In genomic region chr1:117735045-117735992, GRCh38 we compare ENCODE assay signal across 8 cellular contexts.
DNase-seq lines count a peak whose midpoint lies in the region; ATAC-seq, FAIRE-seq and TF ChIP-seq lines count a peak whose summit lies in the region.

No MANE protein-coding gene starts in this region.

- peak; percentile 47 for DNase-seq in RPMI8226
- DNase-seq in cardiac fibroblast (ENCODE audit: low read depth in 2 of 2), result peak; percentile 65
- peak; percentile 62 for DNase-seq in medulla oblongata (ENCODE audit: extremely low spot score)
- peak; percentile 66 for DNase-seq in urothelium cell line (ENCODE audit: low spot score)
- no peak for DNase-seq in epidermal melanocyte (ENCODE audit: insufficient read length, low spot score)

- FAIRE-seq in urothelium cell line (lab: Jason Lieb, UNC), result no peak

- no peaks in the 10 kb centered on the region for H3K27me3 ChIP-seq in BLaER1

- H3K9ac ChIP-seq in BLaER1, result peak overlapping the region; percentile 8; the same call in 1 of the 2 replicates

- no peak for TF ChIP-seq CTCF in cardiac fibroblast (IDR thresholded peaks at IDR 0.05; ENCODE audit: low read depth, low read length)

- H3K27ac ChIP-seq in BLaER1, result peak overlapping the region; percentile 31; the same call in 1 of the 2 replicates

- H3K4me2 ChIP-seq in BLaER1, result peak overlapping the region; percentile 56

- peaks cover 6% of the 10 kb centered on the region; the same call in 1 of the 2 replicates for H3K4me1 ChIP-seq in BLaER1

- H4K20me1 ChIP-seq in BLaER1, result no peaks in the 10 kb centered on the region

- H3K4me3 ChIP-seq in BLaER1 (peak overlapping the region; percentile 48), cardiac fibroblast (replicated peaks in 1 of 2; ENCODE audit: low read depth in 2 of 2, low read length in 2 of 2) (peak overlapping the region; percentile 7 to 36)

- ATAC-seq in GM21786 (IDR thresholded peaks at IDR 0.05; ENCODE audit: unreplicated experiment) (peak; percentile 47), GM21367 (IDR thresholded peaks at IDR 0.05; ENCODE audit: unreplicated experiment) (no peak)

- no peaks in the 10 kb centered on the region for H3K9me3 ChIP-seq in BLaER1

- H3K36me3 ChIP-seq in BLaER1, result no peaks in the 10 kb centered on the region
